2 cellular contexts compared by ENCODE assay signal in the genomic region with DNA sequence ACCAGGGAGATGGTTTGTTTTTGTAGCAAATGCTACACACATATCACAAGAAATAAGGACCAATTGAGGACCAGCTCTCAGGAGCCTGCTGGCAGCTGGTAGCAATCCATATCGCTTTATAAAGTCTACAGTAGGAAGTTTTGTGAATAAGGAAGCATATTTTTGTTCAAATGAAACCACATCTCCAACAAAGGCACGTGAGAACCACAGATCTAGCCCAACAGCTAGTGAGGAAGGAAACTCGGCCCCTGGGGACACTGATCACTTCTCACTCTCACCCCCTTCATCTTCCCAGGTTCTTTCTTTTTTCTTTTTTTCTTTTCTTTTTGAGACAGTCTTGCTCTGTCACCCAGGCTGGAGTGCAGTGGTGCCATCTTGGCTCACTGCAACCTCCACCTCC. TPM values are rescaled to one million over a fixed set of nuclear protein-coding genes. Genes with fewer than 3 reads are reported as not detected.
"Had no signal": no experiment of that assay in that cellular context is flagged by ENCODE, and none has a peak within 500 bp of the region (broad histone marks: within the 10 kb centered on the region; RNA-seq: fewer than 3 reads in every experiment).

No MANE protein-coding gene starts in this region.

RNA-seq across cellular contexts. Expression of a gene that starts 42.1 kb away (rescaled TPM):
- total RNA-seq: activated CD4-positive, alpha-beta T cell treated with anti-CD3 and anti-CD28 coated beads, Interleukin-2, amount 10 ng/mL, durations not matched to agents 24 days and 14 days; astrocyte had no signal
